Comparison of ENCODE assay signal across 29 cellular contexts in genomic region chr1:218693584-218693983, GRCh38.
"Had no signal": no experiment of that assay in that cellular context is flagged by ENCODE, and none has a peak within 500 bp of the region (broad histone marks: within the 10 kb centered on the region; RNA-seq: fewer than 3 reads in every experiment).

No MANE protein-coding gene starts in this region.

- H3K36me3 ChIP-seq: ovary, right lobe of liver, sigmoid colon, spleen, suprapubic skin, tibial artery, transverse colon, upper lobe of right lung, uterus had no signal

- H3K79me2 ChIP-seq: parathyroid adenoma had no signal

- H3K4me1 ChIP-seq: parathyroid adenoma, psoas muscle, right lobe of liver, spleen, suprapubic skin, testis, transverse colon, upper lobe of right lung, uterus had no signal

- H3K4me3 ChIP-seq: ovary, psoas muscle, right lobe of liver, sigmoid colon, spleen, suprapubic skin, testis, tibial artery, transverse colon, upper lobe of right lung, uterus had no signal

- H3K9ac ChIP-seq: parathyroid adenoma had no signal

- H2AFZ ChIP-seq: parathyroid adenoma had no signal

- H3K9me3 ChIP-seq: ovary, psoas muscle, right lobe of liver, sigmoid colon, spleen, suprapubic skin, testis, tibial artery, transverse colon, upper lobe of right lung, uterus had no signal

- H3K27me3 ChIP-seq: ovary, right lobe of liver, sigmoid colon, spleen, suprapubic skin, testis, tibial artery, transverse colon, upper lobe of right lung, uterus had no signal

- H3K27ac ChIP-seq: ovary, parathyroid adenoma, psoas muscle, right lobe of liver, sigmoid colon, spleen, suprapubic skin, testis, transverse colon, upper lobe of right lung, uterus had no signal

- DNase-seq: naive thymus-derived CD4-positive, alpha-beta T cell; nephron progenitor cell; occipital lobe; ovary; posterior cingulate gyrus; psoas muscle; right cardiac atrium; right lobe of liver; sigmoid colon; small intestine; spleen; stimulated activated CD4-positive, alpha-beta T cell treated with anti-CD3 and anti-CD28 coated beads, Interleukin-12 subunit alpha, Interleukin-12 subunit beta, amount 100 ng/mL, for 4 hours; stimulated activated CD4-positive, alpha-beta T cell treated with anti-CD3 and anti-CD28 coated beads, Interleukin-1b, Interleukin-23, amount 100 ng/mL, for 48 hours; stimulated activated CD4-positive, alpha-beta T cell treated with anti-CD3 and anti-CD28 coated beads, Interleukin-4, amount 100 ng/mL, for 1 hour; stimulated activated CD4-positive, alpha-beta T cell treated with anti-CD3 and anti-CD28 coated beads, Interleukin-4, amount 100 ng/mL, for 4 hours; stimulated activated CD8-positive, alpha-beta memory T cell treated with anti-CD3 and anti-CD28 coated beads, Interleukin-4, amount 100 ng/mL, for 48 hours; stimulated activated naive CD4-positive, alpha-beta T cell; stimulated activated naive CD8-positive, alpha-beta T cell treated with anti-CD3 and anti-CD28 coated beads, Interleukin-15, amount 100 ng/mL, for 72 hours; stimulated activated naive CD8-positive, alpha-beta T cell treated with anti-CD3 and anti-CD28 coated beads, Interleukin-15, Interleukin-2, amounts not matched to agents 100 U/mL and 50 U/mL, for 24 hours; substantia nigra; testis; tibial artery; transverse colon; upper lobe of right lung; uterus had no signal

- ATAC-seq: naive thymus-derived CD4-positive, alpha-beta T cell; natural killer cell treated with Interleukin-12 subunit alpha and Interleukin-12 subunit beta and Interleukin-15 and Interleukin-18, amount 100 ng/mL, for 72 hours; psoas muscle; right cardiac atrium; right lobe of liver; stimulated activated memory B cell treated with anti-CD40 and anti-IgM and Interleukin-4, amounts not matched to agents 10 μg/mL and 1 μg/mL and 100 μg/mL, for 72 hours; stimulated activated naive CD8-positive, alpha-beta T cell treated with anti-CD3 and anti-CD28 coated beads, Interleukin-15, amount 100 ng/mL, for 72 hours; stimulated activated naive CD8-positive, alpha-beta T cell treated with anti-CD3 and anti-CD28 coated beads, Interleukin-15, Interleukin-2, amounts not matched to agents 100 U/mL and 50 U/mL, for 24 hours; upper lobe of right lung had no signal
